Comparison of ENCODE assay signal across 12 cellular contexts in the genomic region with DNA sequence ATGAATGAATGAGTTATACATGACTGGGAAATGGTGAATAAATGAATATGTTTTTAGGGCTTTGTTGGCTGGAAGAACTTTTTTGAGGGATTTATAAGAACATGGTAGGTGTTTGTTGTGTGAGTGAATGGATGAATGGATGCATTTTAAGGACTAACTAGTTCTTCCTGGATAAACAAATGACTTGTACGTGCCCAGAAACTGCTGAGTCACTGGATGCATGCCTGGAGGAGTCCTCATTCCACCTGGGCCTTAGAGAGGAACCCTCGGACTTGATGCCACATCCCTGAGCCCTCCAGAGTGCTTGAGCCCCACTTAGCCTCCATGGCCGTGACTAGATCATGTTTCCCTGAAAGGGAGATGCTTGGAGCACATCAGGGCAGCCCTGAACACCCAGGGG.
A peak's percentile ranks its signal among the peaks of the same experiment; 100 is the strongest.
DNase-seq lines count a peak whose midpoint lies in the region; ATAC-seq lines count a peak whose summit lies in the region.
"Had no signal": no experiment of that assay in that cellular context is flagged by ENCODE, and none has a peak within 500 bp of the region (broad histone marks: within the 10 kb centered on the region; RNA-seq: fewer than 3 reads in every experiment).

No MANE protein-coding gene starts in this region.

- no peak for ATAC-seq in left ventricle myocardium superior

- intact Hi-C loops in left ventricle myocardium superior (cut with micrococcal nuclease), result no loop called here

- DNase-seq in DMS53 (lab: John Stamatoyannopoulos, UW), result peak; percentile 95
- peak; percentile 60 to 86 for DNase-seq in NCI-H187 (lab: John Stamatoyannopoulos, UW)
- DNase-seq in astrocyte of the hippocampus (ENCODE audit: low read depth, low spot score), result peak; percentile 63
- DNase-seq in kidney tubule cell (ENCODE audit: low spot score), result peak; percentile 83
- DNase-seq in left ventricle myocardium superior, result no peak
- DNase-seq in AG20443 (ENCODE audit: low spot score), result no peak
- no peak for DNase-seq in NCI-H82 treated with DMSO at 0.1 percent for 48 hours (lab: John Stamatoyannopoulos, UW; ENCODE audit: unreplicated experiment)
- DNase-seq in cerebellar nuclear complex (lab: John Stamatoyannopoulos, UW), result no peak
- DNase-seq: DMS 273 treated with DMSO at 0.1 percent for 48 hours; islet precursor cell; stimulated activated CD4-positive, alpha-beta T cell treated with anti-CD3 and anti-CD28 coated beads, Interleukin-4, amount 100 ng/mL, for 24 hours; testis had no signal

Comparison
In these comparisons a context has a peak if more than half of its experiments do, and no peak if none do; other contexts are left out.
1. DNase-seq: peak in DMS53 (single experiment), NCI-H187 (2 of 2), astrocyte of the hippocampus (single experiment) and kidney tubule cell (single experiment); none in left ventricle myocardium superior (single experiment), AG20443 (single experiment), NCI-H82 treated with DMSO at 0.1 percent for 48 hours (single experiment) and cerebellar nuclear complex (0 of 2).